Comparison of ENCODE assay signal across 8 cellular contexts in genomic region chr11:119381186-119381988, GRCh38.
DNase-seq lines count a peak whose midpoint lies in the region; ATAC-seq and TF ChIP-seq lines count a peak whose summit lies in the region.

USP2 (minus strand) TSS chr11:119381690; CDS start chr11:119373480, 8,210 bp downstream.

- no peaks in the 10 kb centered on the region for H3K9me3 ChIP-seq in OCI-LY3 (ENCODE audit: insufficient read depth, low read length)

- ATAC-seq in GM21529 (IDR thresholded peaks at IDR 0.05; ENCODE audit: unreplicated experiment), result peak; percentile 99

- H3K4me2 ChIP-seq in OCI-LY3 (ENCODE audit: low read length), result peak within 1 kb of the TSS; percentile 88

- peak within 1 kb of the TSS; percentile 82 for H3K4me3 ChIP-seq in OCI-LY3 (ENCODE audit: low read length)

- DNase-seq in DMS 273 (lab: John Stamatoyannopoulos, UW; ENCODE audit: unreplicated experiment), result peak; percentile 97
- peak; percentile 77 for DNase-seq in HuH-7.5 (ENCODE audit: low spot score)
- peak; percentile 97 for DNase-seq in activated T-cell treated with anti-CD3 and anti-CD28 coated beads for 24 hours (ENCODE audit: low read depth)
- peak; percentile 94 for DNase-seq in epidermal melanocyte (ENCODE audit: insufficient read length, low spot score)
- peak; percentile 98 for DNase-seq in midbrain (lab: John Stamatoyannopoulos, UW)
- DNase-seq in stimulated activated CD8-positive, alpha-beta memory T cell treated with anti-CD3 and anti-CD28 coated beads, Interleukin-15, amount 100 ng/mL, for 4 hours (ENCODE audit: low read depth in 2 of 2), result peak; percentile 93 to 94

- H4K20me1 ChIP-seq in OCI-LY3 (ENCODE audit: insufficient read depth, low read length), result no peaks in the 10 kb centered on the region

- H3K79me2 ChIP-seq in OCI-LY3 (ENCODE audit: low read length), result no peaks in the 10 kb centered on the region

- peaks cover 10% of the 10 kb centered on the region; the same call in 1 of the 2 replicates for H3K4me1 ChIP-seq in OCI-LY3 (ENCODE audit: low read length)

- H3K9ac ChIP-seq in OCI-LY3 (ENCODE audit: low read length), result peak within 1 kb of the TSS; percentile 68

- H3K27ac ChIP-seq in OCI-LY3 (ENCODE audit: low read length), result no peak within 1 kb of the TSS

- H3K36me3 ChIP-seq in OCI-LY3 (replicated peaks; ENCODE audit: low read depth, low read length), result no peaks in the 10 kb centered on the region

- H2AFZ ChIP-seq in OCI-LY3 (ENCODE audit: low read depth, low read length), result peak within 1 kb of the TSS; percentile 60

- peak; percentile 76 for TF ChIP-seq CTCF in OCI-LY3 (IDR thresholded peaks at IDR 0.05; ENCODE audit: low read depth, low read length)

- 0 out of 2 replicates have a peak, but pooled peaks cover 6% of the 10 kb centered on the region for H3K27me3 ChIP-seq in OCI-LY3 (ENCODE audit: low read depth, low read length)
